ENCODE assay signal across 8 cellular contexts in genomic region chr17:42743595-42744282, GRCh38. TPM values are rescaled to one million over a fixed set of nuclear protein-coding genes. Genes with fewer than 3 reads are reported as not detected.
DNase-seq lines count a peak whose midpoint lies in the region; ATAC-seq and TF ChIP-seq lines count a peak whose summit lies in the region.

No MANE protein-coding gene starts in this region.

- H3K9me3 Mint-ChIP-seq in activated naive CD4-positive, alpha-beta T cell treated with anti-CD3 and anti-CD28 coated beads, Interleukin-2, amount 10 ng/mL, durations not matched to agents 7 days and 5 days = no peaks in the 10 kb centered on the region
- no peaks in the 10 kb centered on the region for H3K9me3 Mint-ChIP-seq in activated CD8-positive, alpha-beta T cell treated with anti-CD3 and anti-CD28 coated beads for 36 hours

- 33% methylated on average over 10 of the region's 10 CpGs for WGBS in suprapubic skin

- H3K4me3 ChIP-seq in iPS-18c (ENCODE audit: insufficient read depth, low read depth, low read length) (peak overlapping the region; percentile 73), suprapubic skin (peak overlapping the region; percentile 61)

- POLR2A ChIA-PET in activated CD8-positive, alpha-beta T cell treated with anti-CD3 and anti-CD28 coated beads for 36 hours (lab: Charles Lee) = interaction anchor here (0.6 to 1.5 kb wide), 5 partner anchors 13 to 1601 kb away, joined by 3 to 5 read pairs (median 4); partner anchors contain the start of gene GRN

- no peak for TF ChIP-seq EP300 in suprapubic skin (IDR thresholded peaks at IDR 0.05)

- ATAC-seq in activated CD8-positive, alpha-beta T cell treated with anti-CD3 and anti-CD28 coated beads for 36 hours = no peak
- no peak for ATAC-seq in GM19351 (IDR thresholded peaks at IDR 0.05; ENCODE audit: unreplicated experiment)

- H3K9me3 ChIP-seq in iPS-18c (ENCODE audit: control insufficient read depth, insufficient read depth, low read length) (no peaks in the 10 kb centered on the region), suprapubic skin (no peaks in the 10 kb centered on the region)

- H3K36me3 ChIP-seq in suprapubic skin = no peaks in the 10 kb centered on the region

- CTCF ChIA-PET in activated naive CD4-positive, alpha-beta T cell treated with anti-CD3 and anti-CD28 coated beads, Interleukin-2, amount 10 ng/mL, durations not matched to agents 7 days and 5 days (lab: Charles Lee) = interaction anchor here (1.3 kb wide), 1 partner anchor 16 kb away, joined by 3 read pairs; no protein-coding TSS in a partner anchor
- CTCF ChIA-PET in activated CD8-positive, alpha-beta T cell treated with anti-CD3 and anti-CD28 coated beads for 36 hours (lab: Charles Lee) = interaction anchor here (1.3 to 1.4 kb wide), 3 partner anchors 17 to 165 kb away, joined by 4 to 6 read pairs (median 5); partner anchors contain the start of gene RAMP2

- H3K36me3 Mint-ChIP-seq in activated naive CD4-positive, alpha-beta T cell treated with anti-CD3 and anti-CD28 coated beads, Interleukin-2, amount 10 ng/mL, durations not matched to agents 7 days and 5 days = no peaks in the 10 kb centered on the region
- no peaks in the 10 kb centered on the region for H3K36me3 Mint-ChIP-seq in activated CD8-positive, alpha-beta T cell treated with anti-CD3 and anti-CD28 coated beads for 36 hours (ENCODE audit: low read depth)

- peaks cover 22% of the 10 kb centered on the region for H3K4me1 Mint-ChIP-seq in activated naive CD4-positive, alpha-beta T cell treated with anti-CD3 and anti-CD28 coated beads, Interleukin-2, amount 10 ng/mL, durations not matched to agents 7 days and 5 days
- peaks cover 15% of the 10 kb centered on the region for H3K4me1 Mint-ChIP-seq in activated CD8-positive, alpha-beta T cell treated with anti-CD3 and anti-CD28 coated beads for 36 hours (ENCODE audit: low read depth)

- intact Hi-C loops in activated CD8-positive, alpha-beta T cell treated with anti-CD3 and anti-CD28 coated beads for 36 hours (cut with micrococcal nuclease) = no loop called here

- peak overlapping the region; percentile 94 for H3K27ac Mint-ChIP-seq in activated naive CD4-positive, alpha-beta T cell treated with anti-CD3 and anti-CD28 coated beads, Interleukin-2, amount 10 ng/mL, durations not matched to agents 7 days and 5 days
- peak overlapping the region; percentile 98 for H3K27ac Mint-ChIP-seq in activated CD8-positive, alpha-beta T cell treated with anti-CD3 and anti-CD28 coated beads for 36 hours

- H3K27me3 ChIP-seq in suprapubic skin = no peaks in the 10 kb centered on the region

- peak overlapping the region; percentile 98 for H3K4me3 Mint-ChIP-seq in activated naive CD4-positive, alpha-beta T cell treated with anti-CD3 and anti-CD28 coated beads, Interleukin-2, amount 10 ng/mL, durations not matched to agents 7 days and 5 days
- H3K4me3 Mint-ChIP-seq in activated CD8-positive, alpha-beta T cell treated with anti-CD3 and anti-CD28 coated beads for 36 hours = peak overlapping the region; percentile 98

- peak overlapping the region; percentile 94 for H3K27ac ChIP-seq in suprapubic skin

- no peak for DNase-seq in activated naive CD4-positive, alpha-beta T cell treated with anti-CD3 and anti-CD28 coated beads, Interleukin-2, amount 10 ng/mL, durations not matched to agents 7 days and 5 days
- no peak for DNase-seq in activated naive CD4-positive, alpha-beta T cell treated with anti-CD3 and anti-CD28 coated beads, Interleukin-2, amount 50 U/mL, for 16 hours
- DNase-seq in activated CD8-positive, alpha-beta T cell treated with anti-CD3 and anti-CD28 coated beads for 36 hours = no peak
- DNase-seq in suprapubic skin (ENCODE audit: low spot score in 2 of 2) (no peak), HPDE6-E6E7 (ENCODE audit: extremely low spot score) (no peak), NCI-H1105 (lab: John Stamatoyannopoulos, UW) (no peak)

- TF ChIP-seq CTCF in activated CD8-positive, alpha-beta T cell treated with anti-CD3 and anti-CD28 coated beads for 36 hours (IDR thresholded peaks at IDR 0.05) = no peak
- TF ChIP-seq CTCF in suprapubic skin (IDR thresholded peaks at IDR 0.05) = no peak

- peaks cover 32% of the 10 kb centered on the region for H3K27me3 Mint-ChIP-seq in activated naive CD4-positive, alpha-beta T cell treated with anti-CD3 and anti-CD28 coated beads, Interleukin-2, amount 10 ng/mL, durations not matched to agents 7 days and 5 days
- H3K27me3 Mint-ChIP-seq in activated CD8-positive, alpha-beta T cell treated with anti-CD3 and anti-CD28 coated beads for 36 hours = peaks cover 4% of the 10 kb centered on the region

- no peak for TF ChIP-seq POLR2A in suprapubic skin (IDR thresholded peaks at IDR 0.05)

- H3K4me1 ChIP-seq in suprapubic skin = peaks cover 28% of the 10 kb centered on the region

RNA-seq across cellular contexts. Expression of gene EZH1, which starts 1.1 kb away (rescaled TPM):
- 10 to 100 TPM; 23.1 to 25.5 TPM for total RNA-seq in activated CD8-positive, alpha-beta T cell treated with anti-CD3 and anti-CD28 coated beads for 36 hours
- 100 to 1,000 TPM in 1 of 4 donors, 10 to 100 TPM in 3; 33.2 to 105 (median 51.0) TPM for total RNA-seq in suprapubic skin

RNA-seq across cellular contexts. Expression of gene RAMP2, which starts 17.3 kb away (rescaled TPM):
- total RNA-seq in activated CD8-positive, alpha-beta T cell treated with anti-CD3 and anti-CD28 coated beads for 36 hours = not detected
- total RNA-seq in suprapubic skin = 10 to 100 TPM in 3 of 4 donors, 1 to 10 TPM in 1; 5.2 to 21.8 (median 14.7) TPM

RNA-seq across cellular contexts. Expression of gene VPS25, which starts 29.5 kb away (rescaled TPM):
- total RNA-seq in activated CD8-positive, alpha-beta T cell treated with anti-CD3 and anti-CD28 coated beads for 36 hours = 10 to 100 TPM; 63.4 to 67.2 TPM
- 10 to 100 TPM; 49.1 to 66.5 (median 59.0) TPM for total RNA-seq in suprapubic skin

RNA-seq across cellular contexts. Expression of gene WNK4, which starts 36.7 kb away (rescaled TPM):
- under 1 TPM; 0.65 to 0.72 TPM for total RNA-seq in activated CD8-positive, alpha-beta T cell treated with anti-CD3 and anti-CD28 coated beads for 36 hours
- 1 to 10 TPM in 1 of 4 donors, under 1 TPM in 2, not detected in 1; 0.40 to 1.1 (median 0.98) TPM for total RNA-seq in suprapubic skin

RNA-seq across cellular contexts. Expression of gene COA3, which starts 54.8 kb away (rescaled TPM):
- total RNA-seq in activated CD8-positive, alpha-beta T cell treated with anti-CD3 and anti-CD28 coated beads for 36 hours = 10 to 100 TPM; 24.9 to 27.9 TPM
- total RNA-seq in suprapubic skin = 10 to 100 TPM; 32.7 to 59.1 (median 49.5) TPM

Comparison
In these comparisons a context has a peak if more than half of its experiments do, and no peak if none do; other contexts are left out.
1. RNA of gene RAMP2, which starts 17.3 kb away (total RNA-seq): 5.2 to 21.8 TPM in suprapubic skin; not detected in activated CD8-positive, alpha-beta T cell treated with anti-CD3 and anti-CD28 coated beads for 36 hours; every median in the first group is over 4 times any median in the second.